23 cellular contexts compared by ENCODE assay signal in genomic region chr9:87874320-87874655, GRCh38. TPM values are rescaled to one million over a fixed set of nuclear protein-coding genes. Genes with fewer than 3 reads are reported as not detected.
DNase-seq lines count a peak whose midpoint lies in the region; ATAC-seq and TF ChIP-seq lines count a peak whose summit lies in the region.
"Had no signal": no experiment of that assay in that cellular context is flagged by ENCODE, and none has a peak within 500 bp of the region (broad histone marks: within the 10 kb centered on the region; RNA-seq: fewer than 3 reads in every experiment).

No MANE protein-coding gene starts in this region.

- peak; percentile 9 to 57 for DNase-seq in NCI-H524 (lab: John Stamatoyannopoulos, UW)
- DNase-seq in NCI-H524 treated with DMSO at 0.1 percent for 48 hours (lab: John Stamatoyannopoulos, UW), result no peak
- no peak for DNase-seq in SJSA1 (ENCODE audit: low read depth in 1 of 2, low spot score in 2 of 2)
- DNase-seq in lung (ENCODE audit: low spot score), result peak; percentile 7
- DNase-seq in sigmoid colon, result no peak
- DNase-seq in Right ventricle myocardium inferior (ENCODE audit: missing footprints), result no peak
- no peak for DNase-seq in stimulated activated CD4-positive, alpha-beta T cell treated with anti-CD3 and anti-CD28 coated beads, Interleukin-1b, Interleukin-23, amount 100 ng/mL, for 48 hours
- DNase-seq in posterior cingulate gyrus, result no peak
- DNase-seq: activated CD4-positive, alpha-beta T cell treated with anti-CD3 and anti-CD28 coated beads, Interleukin-2, amount 10 ng/mL, durations not matched to agents 7 days and 5 days; CD4-positive, alpha-beta memory T cell; DMS153; left cardiac atrium; MM.1S; natural killer cell; NCI-H146; NCI-H510A treated with DMSO at 0.1 percent for 48 hours; T-helper 17 cell; trophoblast cell had no signal

- H3K9me3 ChIP-seq in SJSA1 (replicated peaks), result peaks cover 14% of the 10 kb centered on the region
- H3K9me3 ChIP-seq in lung (ENCODE audit: control insufficient read depth in 2 of 2, insufficient read depth in 1 of 2, low read length in 1 of 2), result peaks cover 0 to 4% of the 10 kb centered on the region in 2 donors
- H3K9me3 ChIP-seq in sigmoid colon, result peaks cover 0 to 4% (median 0%) of the 10 kb centered on the region in 4 donors

- peaks cover 72% of the 10 kb centered on the region for H3K4me1 ChIP-seq in SJSA1 (replicated peaks)
- H3K4me1 ChIP-seq in lung (ENCODE audit: control insufficient read depth in 2 of 2, insufficient read depth in 2 of 2, low read length in 2 of 2), result no peaks in the 10 kb centered on the region
- peaks cover 0 to 73% (median 47%) of the 10 kb centered on the region in 4 donors for H3K4me1 ChIP-seq in sigmoid colon

- H3K27me3 ChIP-seq in SJSA1 (replicated peaks) (no peaks in the 10 kb centered on the region), lung (ENCODE audit: control insufficient read depth, insufficient read depth) (no peaks in the 10 kb centered on the region), sigmoid colon (no peaks in the 10 kb centered on the region)

- TF ChIP-seq CTCF in lung (IDR thresholded peaks at IDR 0.05; ENCODE audit: control extremely low read depth, extremely low read depth) (no peak), sigmoid colon (IDR thresholded peaks at IDR 0.05) (no peak)

- intact Hi-C loops in sigmoid colon (cut with DNase I), result loop anchor here (2.0 kb wide), 1 partner anchor 147 kb away; the partner anchor contains the start of gene CTSL
- intact Hi-C loops in Right ventricle myocardium inferior (cut with DNase I), result no loop called here
- intact Hi-C loops in posterior cingulate gyrus (cut with DNase I), result no loop called here

- WGBS in lung, 2 donors, result 64% methylated on average over 8 of the region's 8 CpGs
- 39 to 56% methylated on average over 8 of the region's 8 CpGs for WGBS in sigmoid colon, 2 donors

- no peak for TF ChIP-seq POLR2A in sigmoid colon (IDR thresholded peaks at IDR 0.05)

- ATAC-seq in lung (ENCODE audit: insufficient read depth, low FRiP score), result no peak
- ATAC-seq in Right ventricle myocardium inferior, result no peak
- ATAC-seq: HCT116, left cardiac atrium, natural killer cell, sciatic nerve, T-helper 17 cell had no signal

- peaks cover 10% of the 10 kb centered on the region; the same call in 1 of the 2 replicates for H3K36me3 ChIP-seq in SJSA1
- no peaks in the 10 kb centered on the region for H3K36me3 ChIP-seq in lung (ENCODE audit: control insufficient read depth in 2 of 2, insufficient read depth in 2 of 2, low read length in 2 of 2)
- H3K36me3 ChIP-seq in sigmoid colon, result no peaks in the 10 kb centered on the region

- no peak overlapping the region for H3K4me3 ChIP-seq in SJSA1
- H3K4me3 ChIP-seq in lung, result no peak overlapping the region
- H3K4me3 ChIP-seq in sigmoid colon, result no peak overlapping the region

- H3K27ac ChIP-seq in SJSA1 (peak overlapping the region; percentile 56), lung (ENCODE audit: low read depth in 1 of 2, low read length in 1 of 2) (no peak overlapping the region), sigmoid colon (peak overlapping the region in 3 of 4 donors; percentile 79 to 84 (median 80))
- H3K27ac ChIP-seq: 22Rv1 had no signal

- no peak for TF ChIP-seq EP300 in sigmoid colon (IDR thresholded peaks at IDR 0.05)

RNA-seq across cellular contexts. Expression of gene SPATA31E1, which starts 8.4 kb away (rescaled TPM):
- 0.26 TPM in 1 of 2 replicates, not detected in the other for total RNA-seq in SJSA1 (2014; rRNA removed; shearing (Covaris generic))
- total RNA-seq in lung, result not detected
- polyA plus RNA-seq in lung, result not detected
- total RNA-seq in sigmoid colon, result not detected
- under 1 TPM in 1 of 3 donors, not detected in 2; 0.01 TPM for polyA plus RNA-seq in sigmoid colon
- total RNA-seq in Right ventricle myocardium inferior, result not detected
- total RNA-seq: activated CD4-positive, alpha-beta T cell treated with anti-CD3 and anti-CD28 coated beads, Interleukin-2, amount 10 ng/mL, durations not matched to agents 7 days and 5 days; CD4-positive, alpha-beta memory T cell; G401; left cardiac atrium; natural killer cell; RPMI7951; sciatic nerve; T-helper 17 cell had no signal
- polyA plus RNA-seq: CD4-positive, alpha-beta memory T cell had no signal

RNA-seq across cellular contexts. Expression of gene SPATA31C1, which starts 43.5 kb away (rescaled TPM):
- not detected in 2 replicates for total RNA-seq in SJSA1 (2014; rRNA removed; shearing (Covaris generic))
- total RNA-seq in lung (not detected), sigmoid colon (not detected), Right ventricle myocardium inferior (not detected)
- polyA plus RNA-seq in lung (not detected), sigmoid colon (not detected)
- total RNA-seq: activated CD4-positive, alpha-beta T cell treated with anti-CD3 and anti-CD28 coated beads, Interleukin-2, amount 10 ng/mL, durations not matched to agents 7 days and 5 days; CD4-positive, alpha-beta memory T cell; G401; left cardiac atrium; natural killer cell; RPMI7951; sciatic nerve; T-helper 17 cell had no signal
- polyA plus RNA-seq: CD4-positive, alpha-beta memory T cell had no signal

Comparison
In these comparisons a context has a peak if more than half of its experiments do, and no peak if none do; other contexts are left out.
1. DNase-seq: peak in NCI-H524 (2 of 2) and lung (single experiment); none in NCI-H524 treated with DMSO at 0.1 percent for 48 hours (single experiment), SJSA1 (0 of 2), sigmoid colon (single experiment), Right ventricle myocardium inferior (single experiment), stimulated activated CD4-positive, alpha-beta T cell treated with anti-CD3 and anti-CD28 coated beads, Interleukin-1b, Interleukin-23, amount 100 ng/mL, for 48 hours (single experiment) and posterior cingulate gyrus (0 of 10).
2. H3K27ac ChIP-seq: peak in SJSA1 (single experiment) and sigmoid colon (3 of 4); none in lung (0 of 2).